ENCODE assay signal across 2 cellular contexts in the genomic region with DNA sequence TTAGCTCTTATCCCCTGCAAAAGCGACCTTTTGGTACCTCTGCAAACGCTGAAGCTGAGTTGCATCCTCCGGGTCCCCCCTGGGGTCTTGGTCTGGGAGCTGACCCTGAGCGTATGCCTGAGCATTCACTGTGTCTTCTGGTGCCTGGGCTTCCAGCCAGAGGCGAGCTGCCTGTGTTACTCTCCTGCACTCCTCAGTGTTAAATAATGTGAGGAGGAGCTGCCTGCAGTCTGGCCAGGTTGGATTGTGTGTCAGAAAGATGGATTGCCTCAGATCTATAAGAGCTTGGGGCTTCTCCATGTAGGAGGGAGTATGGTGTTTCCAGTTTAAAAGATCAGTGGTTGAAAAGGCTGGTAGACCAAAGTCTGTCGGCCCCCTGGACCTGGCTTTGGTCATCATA.
TF ChIP-seq lines count a peak whose summit lies in the region.

No MANE protein-coding gene starts in this region.

TF ChIP-seq in IMR-90, 13 proteins besides CTCF, POLR2A, EP300 and RAD21:
- no peak for TF ChIP-seq RFX5 (IDR thresholded peaks at IDR 0.05; ENCODE audit: low read depth, low read length)
- no peak for TF ChIP-seq MXI1 (IDR thresholded peaks at IDR 0.05; ENCODE audit: borderline replicate concordance, low read depth, low read length)
- no peak for TF ChIP-seq BHLHE40 (IDR thresholded peaks at IDR 0.05; ENCODE audit: low read depth, low read length)
- TF ChIP-seq NFE2L2 (IDR thresholded peaks at IDR 0.05; ENCODE audit: low read depth, low read length), result no peak
- TF ChIP-seq RCOR1 (IDR thresholded peaks at IDR 0.05; ENCODE audit: insufficient replicate concordance, low read length), result no peak
- TF ChIP-seq MAFK (IDR thresholded peaks at IDR 0.05; ENCODE audit: low read depth, low read length), result no peak
- no peak for TF ChIP-seq SMC3 (IDR thresholded peaks at IDR 0.05; ENCODE audit: low read depth, low read length)
- TF ChIP-seq CHD1 (IDR thresholded peaks at IDR 0.05; ENCODE audit: low read depth, low read length), result no peak
- TF ChIP-seq, protein P1, sequence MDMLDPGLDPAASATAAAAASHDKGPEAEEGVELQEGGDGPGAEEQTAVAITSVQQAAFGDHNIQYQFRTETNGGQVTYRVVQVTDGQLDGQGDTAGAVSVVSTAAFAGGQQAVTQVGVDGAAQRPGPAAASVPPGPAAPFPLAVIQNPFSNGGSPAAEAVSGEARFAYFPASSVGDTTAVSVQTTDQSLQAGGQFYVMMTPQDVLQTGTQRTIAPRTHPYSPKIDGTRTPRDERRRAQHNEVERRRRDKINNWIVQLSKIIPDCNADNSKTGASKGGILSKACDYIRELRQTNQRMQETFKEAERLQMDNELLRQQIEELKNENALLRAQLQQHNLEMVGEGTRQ (IDR thresholded peaks at IDR 0.05; ENCODE audit: low read depth, low read length), result no peak
- TF ChIP-seq MAZ (IDR thresholded peaks at IDR 0.05; ENCODE audit: borderline replicate concordance, low read depth, low read length), result no peak
- no peak for TF ChIP-seq CEBPB (IDR thresholded peaks at IDR 0.05; ENCODE audit: low read depth, low read length)
- TF ChIP-seq FOS (IDR thresholded peaks at IDR 0.05; ENCODE audit: low read depth, low read length), result no peak
- TF ChIP-seq, protein P2, sequence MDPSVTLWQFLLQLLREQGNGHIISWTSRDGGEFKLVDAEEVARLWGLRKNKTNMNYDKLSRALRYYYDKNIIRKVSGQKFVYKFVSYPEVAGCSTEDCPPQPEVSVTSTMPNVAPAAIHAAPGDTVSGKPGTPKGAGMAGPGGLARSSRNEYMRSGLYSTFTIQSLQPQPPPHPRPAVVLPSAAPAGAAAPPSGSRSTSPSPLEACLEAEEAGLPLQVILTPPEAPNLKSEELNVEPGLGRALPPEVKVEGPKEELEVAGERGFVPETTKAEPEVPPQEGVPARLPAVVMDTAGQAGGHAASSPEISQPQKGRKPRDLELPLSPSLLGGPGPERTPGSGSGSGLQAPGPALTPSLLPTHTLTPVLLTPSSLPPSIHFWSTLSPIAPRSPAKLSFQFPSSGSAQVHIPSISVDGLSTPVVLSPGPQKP (IDR thresholded peaks at IDR 0.05; ENCODE audit: borderline replicate concordance, low read depth, low read length), result no peak

TF ChIP-seq in K562, 482 proteins besides CTCF, POLR2A, EP300 and RAD21:
- TF ChIP-seq, protein P3, sequence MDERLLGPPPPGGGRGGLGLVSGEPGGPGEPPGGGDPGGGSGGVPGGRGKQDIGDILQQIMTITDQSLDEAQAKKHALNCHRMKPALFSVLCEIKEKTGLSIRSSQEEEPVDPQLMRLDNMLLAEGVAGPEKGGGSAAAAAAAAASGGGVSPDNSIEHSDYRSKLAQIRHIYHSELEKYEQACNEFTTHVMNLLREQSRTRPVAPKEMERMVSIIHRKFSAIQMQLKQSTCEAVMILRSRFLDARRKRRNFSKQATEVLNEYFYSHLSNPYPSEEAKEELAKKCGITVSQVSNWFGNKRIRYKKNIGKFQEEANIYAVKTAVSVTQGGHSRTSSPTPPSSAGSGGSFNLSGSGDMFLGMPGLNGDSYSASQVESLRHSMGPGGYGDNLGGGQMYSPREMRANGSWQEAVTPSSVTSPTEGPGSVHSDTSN (CRISPR knock-in tag; IDR thresholded peaks at IDR 0.05; ENCODE audit: low read depth), result no peak
- TF ChIP-seq, protein P3 (tag; conservative IDR thresholded peaks at IDR 0.05; ENCODE audit: low read depth), result peak; percentile 87
- TF ChIP-seq MEIS2 (IDR thresholded peaks at IDR 0.05; ENCODE audit: partially characterized antibody) (peak; percentile 89), PYGO2 (tag; IDR thresholded peaks at IDR 0.05) (no peak), NRF1 (conservative IDR thresholded peaks at IDR 0.05 in 1 of 2, IDR thresholded peaks at IDR 0.05 in 1 of 2) (0 out of 4 replicates have a peak, but pooled peaks of 1 of the 2 experiments have one; percentile 25), CBFA2T3 (IDR thresholded peaks at IDR 0.05) (peak; percentile 2; the same call in 1 of the 2 replicates)
- TF ChIP-seq, protein P4, sequence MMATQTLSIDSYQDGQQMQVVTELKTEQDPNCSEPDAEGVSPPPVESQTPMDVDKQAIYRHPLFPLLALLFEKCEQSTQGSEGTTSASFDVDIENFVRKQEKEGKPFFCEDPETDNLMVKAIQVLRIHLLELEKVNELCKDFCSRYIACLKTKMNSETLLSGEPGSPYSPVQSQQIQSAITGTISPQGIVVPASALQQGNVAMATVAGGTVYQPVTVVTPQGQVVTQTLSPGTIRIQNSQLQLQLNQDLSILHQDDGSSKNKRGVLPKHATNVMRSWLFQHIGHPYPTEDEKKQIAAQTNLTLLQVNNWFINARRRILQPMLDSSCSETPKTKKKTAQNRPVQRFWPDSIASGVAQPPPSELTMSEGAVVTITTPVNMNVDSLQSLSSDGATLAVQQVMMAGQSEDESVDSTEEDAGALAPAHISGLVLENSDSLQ (IDR thresholded peaks at IDR 0.05), result peak; percentile 70
